Comparison of ENCODE assay signal across 29 cellular contexts in genomic region chr2:197932374-197932773, GRCh38.
"Had no signal": no experiment of that assay in that cellular context is flagged by ENCODE, and none has a peak within 500 bp of the region (broad histone marks: within the 10 kb centered on the region; RNA-seq: fewer than 3 reads in every experiment).

No MANE protein-coding gene starts in this region.

- H3K4me1 ChIP-seq: breast epithelium, colonic mucosa, foreskin keratinocyte had no signal

- H2AFZ ChIP-seq: hepatocyte had no signal

- DNase-seq: activated CD4-positive, alpha-beta T cell treated with anti-CD3 and anti-CD28 coated beads for 48 hours; activated CD4-positive, alpha-beta T cell treated with anti-CD3 and anti-CD28 coated beads, Interleukin-2, amount 50 U/mL, for 1 hour; activated CD4-positive, alpha-beta T cell treated with anti-CD3 and anti-CD28 coated beads, Interleukin-2, amount 50 U/mL, for 48 hours; activated CD4-positive, CD25-positive, alpha-beta regulatory T cell; activated CD4-positive, CD25-positive, alpha-beta regulatory T cell treated with anti-CD3 and anti-CD28 coated beads, Interleukin-2, amount 50 U/mL, for 72 hours; activated CD8-positive, alpha-beta memory T cell treated with anti-CD3 and anti-CD28 coated beads for 24 hours; activated CD8-positive, alpha-beta T cell treated with anti-CD3 and anti-CD28 coated beads for 36 hours; activated gamma-delta T cell; activated naive CD4-positive, alpha-beta T cell; activated naive CD4-positive, alpha-beta T cell treated with anti-CD3 and anti-CD28 coated beads, Interleukin-2, amount 10 ng/mL, durations not matched to agents 7 days and 5 days; activated naive CD8-positive, alpha-beta T cell treated with anti-CD3 and anti-CD28 coated beads, Interleukin-2, amount 10 ng/mL, durations not matched to agents 7 days and 5 days; activated T-cell treated with anti-CD3 and anti-CD28 coated beads, Interleukin-2, amount 50 U/mL, for 4 hours; central memory CD4-positive, alpha-beta T cell; cerebellar nuclear complex; colonic mucosa; effector CD8-positive, alpha-beta T cell; foreskin keratinocyte; gastrocnemius medialis; heart right ventricle; T-helper 1 cell had no signal

- H3K36me3 ChIP-seq: ascending aorta, breast epithelium, cardiac muscle cell, colonic mucosa, esophagus muscularis mucosa, gastrocnemius medialis, heart right ventricle had no signal

- H3K27ac ChIP-seq: ascending aorta, breast epithelium, cardiac muscle cell, colonic mucosa, esophagus muscularis mucosa, foreskin keratinocyte, gastrocnemius medialis, heart right ventricle, hepatocyte had no signal

- H3K27me3 ChIP-seq: ascending aorta, breast epithelium, colonic mucosa, esophagus muscularis mucosa, foreskin keratinocyte, gastrocnemius medialis, heart right ventricle, hepatocyte had no signal

- H3K4me2 ChIP-seq: hepatocyte had no signal

- H3K9me3 Mint-ChIP-seq: activated CD8-positive, alpha-beta T cell treated with anti-CD3 and anti-CD28 coated beads for 36 hours; activated naive CD4-positive, alpha-beta T cell treated with anti-CD3 and anti-CD28 coated beads, Interleukin-2, amount 10 ng/mL, durations not matched to agents 7 days and 5 days; activated T-helper 1 cell treated with anti-CD3 and anti-CD28 coated beads, Interleukin-12 subunit alpha, Interleukin-12 subunit beta, Interleukin-2, Interleukin-4 antibody, amounts not matched to agents 30 ng/mL and 10 ng/mL and 1 ng/mL, durations not matched to agents 14 hours and 24 hours and 36 hours; brain had no signal

- ATAC-seq: activated T-cell treated with anti-CD3 and anti-CD28 coated beads, Interleukin-2, amount 50 U/mL, for 4 hours; foreskin keratinocyte; gastrocnemius medialis; heart right ventricle had no signal

- FAIRE-seq: endometrium had no signal

- H3K4me3 Mint-ChIP-seq: activated CD8-positive, alpha-beta T cell treated with anti-CD3 and anti-CD28 coated beads for 36 hours; activated naive CD4-positive, alpha-beta T cell treated with anti-CD3 and anti-CD28 coated beads, Interleukin-2, amount 10 ng/mL, durations not matched to agents 7 days and 5 days; activated naive CD8-positive, alpha-beta T cell treated with anti-CD3 and anti-CD28 coated beads, Interleukin-2, amount 10 ng/mL, durations not matched to agents 7 days and 5 days; activated T-cell treated with anti-CD3 and anti-CD28 coated beads, Interleukin-2, amount 50 U/mL, for 4 hours; activated T-helper 1 cell treated with anti-CD3 and anti-CD28 coated beads, Interleukin-12 subunit alpha, Interleukin-12 subunit beta, Interleukin-2, Interleukin-4 antibody, amounts not matched to agents 30 ng/mL and 10 ng/mL and 1 ng/mL, durations not matched to agents 14 hours and 24 hours and 36 hours; brain had no signal

- H3K27me3 Mint-ChIP-seq: activated CD8-positive, alpha-beta T cell treated with anti-CD3 and anti-CD28 coated beads for 36 hours; activated naive CD4-positive, alpha-beta T cell treated with anti-CD3 and anti-CD28 coated beads, Interleukin-2, amount 10 ng/mL, durations not matched to agents 7 days and 5 days; activated naive CD8-positive, alpha-beta T cell treated with anti-CD3 and anti-CD28 coated beads, Interleukin-2, amount 10 ng/mL, durations not matched to agents 7 days and 5 days; brain had no signal

- H3K4me3 ChIP-seq: ascending aorta, breast epithelium, cardiac muscle cell, colonic mucosa, esophagus muscularis mucosa, gastrocnemius medialis, heart right ventricle, hepatocyte had no signal

- H3K9me3 ChIP-seq: ascending aorta, breast epithelium, colonic mucosa, esophagus muscularis mucosa, gastrocnemius medialis, heart right ventricle had no signal

- H3K4me1 Mint-ChIP-seq: activated naive CD8-positive, alpha-beta T cell treated with anti-CD3 and anti-CD28 coated beads, Interleukin-2, amount 10 ng/mL, durations not matched to agents 7 days and 5 days had no signal

- H3K79me2 ChIP-seq: hepatocyte had no signal

- H3K27ac Mint-ChIP-seq: activated CD8-positive, alpha-beta T cell treated with anti-CD3 and anti-CD28 coated beads for 36 hours; activated naive CD4-positive, alpha-beta T cell treated with anti-CD3 and anti-CD28 coated beads, Interleukin-2, amount 10 ng/mL, durations not matched to agents 7 days and 5 days; activated naive CD4-positive, alpha-beta T cell treated with anti-CD3 and anti-CD28 coated beads, Interleukin-2, amount 50 U/mL, for 72 hours; activated naive CD8-positive, alpha-beta T cell treated with anti-CD3 and anti-CD28 coated beads, Interleukin-2, amount 10 ng/mL, durations not matched to agents 7 days and 5 days; activated T-helper 1 cell treated with anti-CD3 and anti-CD28 coated beads, Interleukin-12 subunit alpha, Interleukin-12 subunit beta, Interleukin-2, Interleukin-4 antibody, amounts not matched to agents 30 ng/mL and 10 ng/mL and 1 ng/mL, durations not matched to agents 14 hours and 24 hours and 36 hours had no signal

- H3K36me3 Mint-ChIP-seq: activated naive CD4-positive, alpha-beta T cell treated with anti-CD3 and anti-CD28 coated beads, Interleukin-2, amount 10 ng/mL, durations not matched to agents 7 days and 5 days; activated naive CD4-positive, alpha-beta T cell treated with anti-CD3 and anti-CD28 coated beads, Interleukin-2, amount 50 U/mL, for 72 hours; activated naive CD8-positive, alpha-beta T cell treated with anti-CD3 and anti-CD28 coated beads, Interleukin-2, amount 10 ng/mL, durations not matched to agents 7 days and 5 days; brain had no signal
